In genomic region chr19:6279620-6279930, GRCh38 we compare ENCODE assay signal across 8 cellular contexts. TPM values are rescaled to one million over a fixed set of nuclear protein-coding genes. Genes with fewer than 3 reads are reported as not detected.
A peak's percentile ranks its signal among the peaks of the same experiment; 100 is the strongest.
DNase-seq lines count a peak whose midpoint lies in the region; ATAC-seq, FAIRE-seq and TF ChIP-seq lines count a peak whose summit lies in the region.

No MANE protein-coding gene starts in this region.

- peak; percentile 30 for ATAC-seq in GM21381 (IDR thresholded peaks at IDR 0.05; ENCODE audit: unreplicated experiment)

- TF ChIP-seq POLR2A in esophagus squamous epithelium (IDR thresholded peaks at IDR 0.05) = no peak
- no peak for TF ChIP-seq POLR2A in GM12891 (IDR thresholded peaks at IDR 0.05; ENCODE audit: low read depth, low read length)

- no peak for FAIRE-seq in GM12891 (lab: Jason Lieb, UNC)

- H3K9ac ChIP-seq in skeletal muscle satellite cell (ENCODE audit: low read depth, low read length) = peak overlapping the region; percentile 95

- TF ChIP-seq CTCF in 22Rv1 (IDR thresholded peaks at IDR 0.05) (no peak), esophagus squamous epithelium (IDR thresholded peaks at IDR 0.05) (no peak)

- DNase-seq in MG63 (no peak), esophagus squamous epithelium (lab: John Stamatoyannopoulos, UW) (no peak), GM12891 (ENCODE audit: insufficient read length, low spot score) (no peak), NAMALWA (ENCODE audit: low spot score) (no peak), ecto neural progenitor cell (ENCODE audit: low spot score) (no peak)

- H3K4me1 ChIP-seq in esophagus squamous epithelium (peaks cover 39 to 52% (median 43%) of the 10 kb centered on the region in 3 donors), skeletal muscle satellite cell (ENCODE audit: control insufficient read depth, insufficient read depth, low read length) (peaks cover 44% of the 10 kb centered on the region)

- H3K36me3 ChIP-seq in MG63 (no peaks in the 10 kb centered on the region; the same call in 1 of the 2 replicates), esophagus squamous epithelium (no peaks in the 10 kb centered on the region), skeletal muscle satellite cell (ENCODE audit: insufficient read depth, low read length) (peaks cover 15% of the 10 kb centered on the region)

- peak overlapping the region; percentile 100 for H3K4me2 ChIP-seq in skeletal muscle satellite cell (ENCODE audit: low read length)

- intact Hi-C loops in esophagus squamous epithelium (cut with DNase I) = no loop called here

- no peaks in the 10 kb centered on the region for H3K9me3 ChIP-seq in MG63
- H3K9me3 ChIP-seq in esophagus squamous epithelium = no peaks in the 10 kb centered on the region
- H3K9me3 ChIP-seq in skeletal muscle satellite cell (replicated peaks; ENCODE audit: low read length) = no peaks in the 10 kb centered on the region

- H3K27ac ChIP-seq in 22Rv1 (peak overlapping the region; percentile 68), esophagus squamous epithelium (peak overlapping the region; percentile 78 to 91 (median 88))

- H3K4me3 ChIP-seq in MG63 = peak overlapping the region; percentile 66
- H3K4me3 ChIP-seq in esophagus squamous epithelium = peak overlapping the region; percentile 62 to 93 (median 86)
- peak overlapping the region; percentile 94 for H3K4me3 ChIP-seq in skeletal muscle satellite cell (ENCODE audit: low read length)

- H3K27me3 ChIP-seq in MG63 = no peaks in the 10 kb centered on the region
- no peaks in the 10 kb centered on the region for H3K27me3 ChIP-seq in esophagus squamous epithelium
- no peaks in the 10 kb centered on the region for H3K27me3 ChIP-seq in skeletal muscle satellite cell (ENCODE audit: control insufficient read depth, insufficient read depth, low read length)

- no CpG with 5 or more reads among the region's 59 CpGs for WGBS in esophagus squamous epithelium, 2 donors

TF ChIP-seq in GM12891, 5 proteins besides CTCF, POLR2A, EP300 and RAD21:
- TF ChIP-seq TAF1 (IDR thresholded peaks at IDR 0.05; ENCODE audit: low read depth, low read length) (no peak), PAX5 (IDR thresholded peaks at IDR 0.05; ENCODE audit: insufficient read depth, low read length, severe bottlenecking) (no peak), POLR2AphosphoS5 (IDR thresholded peaks at IDR 0.05; ENCODE audit: low read depth, low read length) (no peak), SPI1 (IDR thresholded peaks at IDR 0.05; ENCODE audit: low read depth, low read length) (no peak), POU2F2 (IDR thresholded peaks at IDR 0.05; ENCODE audit: low read depth, low read length) (no peak)

RNA-seq across cellular contexts. Expression of gene MLLT1, which starts 0.2 kb away (rescaled TPM):
- 3.0 and 6.5 TPM in 2 replicates for total RNA-seq in MG63 (2014; rRNA removed; shearing (Covaris generic); ENCODE audit: low replicate concordance)
- 10 to 100 TPM; 10.3 to 20.1 (median 12.7) TPM for total RNA-seq in esophagus squamous epithelium
- 10.9 and 12.2 TPM in 2 replicates for total RNA-seq in skeletal muscle satellite cell (2012; rRNA removed)
- polyA plus RNA-seq in GM12891 (2012; ENCODE audit: low read depth, missing spikeins) = 13.6 TPM

RNA-seq across cellular contexts. Expression of gene ACER1, which starts 53.8 kb away (rescaled TPM):
- total RNA-seq in MG63 (2014; rRNA removed; shearing (Covaris generic); ENCODE audit: low replicate concordance) = not detected in 2 replicates
- total RNA-seq in esophagus squamous epithelium = 1 to 10 TPM in 3 of 4 donors, under 1 TPM in 1; 0.53 to 8.1 (median 1.4) TPM
- total RNA-seq in skeletal muscle satellite cell (2012; rRNA removed) = not detected in 2 replicates
- 0.08 TPM for polyA plus RNA-seq in GM12891 (2012; ENCODE audit: low read depth, missing spikeins)
